Comparison of ENCODE assay signal across 8 cellular contexts in genomic region chr10:124742418-124743187, GRCh38. TPM values are rescaled to one million over a fixed set of nuclear protein-coding genes. Genes with fewer than 3 reads are reported as not detected.
DNase-seq lines count a peak whose midpoint lies in the region; ATAC-seq and TF ChIP-seq lines count a peak whose summit lies in the region.

No MANE protein-coding gene starts in this region.

- H3K27me3 ChIP-seq in CD8-positive, alpha-beta memory T cell (ENCODE audit: insufficient read depth, low read length, poor library complexity, severe bottlenecking): no peaks in the 10 kb centered on the region
- no peaks in the 10 kb centered on the region for H3K27me3 ChIP-seq in SK-N-SH (ENCODE audit: insufficient read depth)

- TF ChIP-seq EP300 in SK-N-SH (IDR thresholded peaks at IDR 0.05; ENCODE audit: borderline replicate concordance in 1 of 2, low read depth in 1 of 2, low read length in 1 of 2): no peak

- H3K27ac Mint-ChIP-seq in CD8-positive, alpha-beta memory T cell: peak overlapping the region; percentile 89 to 98 (median 96)
- peak overlapping the region; percentile 73 for H3K27ac Mint-ChIP-seq in endothelial cell (ENCODE audit: unreplicated experiment)
- peak overlapping the region; percentile 91 to 99 (median 98) for H3K27ac Mint-ChIP-seq in naive B cell

- TF ChIP-seq CTCF in HFF-Myc (IDR thresholded peaks at IDR 0.05; ENCODE audit: low read depth, low read length, missing control alignments): peak; percentile 35
- TF ChIP-seq CTCF in SK-N-SH (IDR thresholded peaks at IDR 0.05): peak; percentile 40
- TF ChIP-seq CTCF in endothelial cell (IDR thresholded peaks at IDR 0.05; ENCODE audit: unreplicated experiment): no peak

- H3K36me3 ChIP-seq in CD8-positive, alpha-beta memory T cell (ENCODE audit: insufficient read depth, low read length): no peaks in the 10 kb centered on the region
- peaks cover 5 to 6% of the 10 kb centered on the region in 2 experiments for H3K36me3 ChIP-seq in SK-N-SH (replicated peaks in 1 of 2; ENCODE audit: control insufficient read depth in 1 of 2, insufficient read depth in 2 of 2, low read length in 1 of 2)

- peaks cover 60 to 65% (median 65%) of the 10 kb centered on the region in 3 donors for H3K4me1 Mint-ChIP-seq in CD8-positive, alpha-beta memory T cell
- H3K4me1 Mint-ChIP-seq in endothelial cell (ENCODE audit: unreplicated experiment): peaks cover 52% of the 10 kb centered on the region
- H3K4me1 Mint-ChIP-seq in naive B cell: peaks cover 55 to 62% (median 58%) of the 10 kb centered on the region in 3 donors

- no peak for TF ChIP-seq RAD21 in SK-N-SH (IDR thresholded peaks at IDR 0.05; ENCODE audit: low read length)

- H3K4me3 ChIP-seq in CD8-positive, alpha-beta memory T cell (ENCODE audit: low read length): peak overlapping the region; percentile 74
- peak overlapping the region; percentile 79 for H3K4me3 ChIP-seq in HFF-Myc (replicated peaks; ENCODE audit: low read depth, low read length)
- H3K4me3 ChIP-seq in SK-N-SH (ENCODE audit: low read depth in 2 of 2, low read length in 1 of 2): peak overlapping the region; percentile 74 to 80

- peak overlapping the region; percentile 97 for H3K4me2 ChIP-seq in SK-N-SH

- H3F3A ChIP-seq in SK-N-SH (replicated peaks; ENCODE audit: insufficient read depth): peaks cover 21% of the 10 kb centered on the region

- peak overlapping the region; percentile 48 for H2AFZ ChIP-seq in SK-N-SH (ENCODE audit: low read depth)

- 11% methylated on average over 38 of the region's 42 CpGs for WGBS in SK-N-SH (ENCODE audit: low lambda C conversion rate)

- no peaks in the 10 kb centered on the region for H3K9me2 ChIP-seq in SK-N-SH

- peaks cover 16% of the 10 kb centered on the region; the same call in 1 of the 2 replicates for H4K20me1 ChIP-seq in SK-N-SH (ENCODE audit: insufficient read depth)

- peak overlapping the region; percentile 69; the same call in 1 of the 2 replicates for H3K9ac ChIP-seq in SK-N-SH

- ATAC-seq in naive B cell (ENCODE audit: low read depth in 2 of 2) (no peak), HG02938 (IDR thresholded peaks at IDR 0.05; ENCODE audit: unreplicated experiment) (no peak), HG03342 (IDR thresholded peaks at IDR 0.05; ENCODE audit: unreplicated experiment) (no peak)

- H3K79me2 ChIP-seq in SK-N-SH (ENCODE audit: insufficient read depth): peaks cover 34% of the 10 kb centered on the region; the same call in 1 of the 2 replicates

- H3K9me3 ChIP-seq in CD8-positive, alpha-beta memory T cell (ENCODE audit: low read length): no peaks in the 10 kb centered on the region
- no peaks in the 10 kb centered on the region for H3K9me3 ChIP-seq in SK-N-SH

- peaks cover 0 to 1% of the 10 kb centered on the region in 2 donors for H3K27me3 Mint-ChIP-seq in CD8-positive, alpha-beta memory T cell
- H3K27me3 Mint-ChIP-seq in endothelial cell (ENCODE audit: unreplicated experiment) (peaks cover 4% of the 10 kb centered on the region), naive B cell (no peaks in the 10 kb centered on the region)

- CTCF ChIA-PET in CD8-positive, alpha-beta memory T cell (lab: Charles Lee): interaction anchor here (0.6 to 17.4 kb wide), 27 partner anchors 9 to 281 kb away, joined by 3 to 397 read pairs (median 17); partner anchors contain the start of gene LHPP
- CTCF ChIA-PET in SK-N-SH (lab: Yijun Ruan, JAX): interaction anchor here (0.6 to 7.9 kb wide), 27 partner anchors 12 to 603 kb away, joined by 3 to 192 read pairs (median 10); no protein-coding TSS in a partner anchor

- H3K4me3 Mint-ChIP-seq in CD8-positive, alpha-beta memory T cell: peak overlapping the region; percentile 95 to 100 (median 98)
- H3K4me3 Mint-ChIP-seq in endothelial cell (ENCODE audit: unreplicated experiment): peak overlapping the region; percentile 95
- H3K4me3 Mint-ChIP-seq in naive B cell: peak overlapping the region; percentile 92 to 100 (median 98)

- POLR2A ChIA-PET in CD8-positive, alpha-beta memory T cell (lab: Charles Lee): interaction anchor here (0.9 to 3.6 kb wide), 7 partner anchors 24 to 115 kb away, joined by 3 to 33 read pairs (median 8); no protein-coding TSS in a partner anchor
- POLR2A ChIA-PET in SK-N-SH (lab: Yijun Ruan, JAX): interaction anchor here (0.7 kb wide), 1 partner anchor 34 kb away, joined by 3 read pairs; no protein-coding TSS in a partner anchor

- H3K4me1 ChIP-seq in CD8-positive, alpha-beta memory T cell (ENCODE audit: insufficient read depth, low read length): peaks cover 60% of the 10 kb centered on the region
- H3K4me1 ChIP-seq in SK-N-SH (ENCODE audit: control insufficient read depth in 1 of 2, insufficient read depth in 2 of 2, low read depth in 1 of 2, low read length in 1 of 2): peaks cover 12 to 40% of the 10 kb centered on the region in 2 experiments; a peak in 2 of 4 replicates

- H3K36me3 Mint-ChIP-seq in CD8-positive, alpha-beta memory T cell: peaks cover 0 to 13% (median 0%) of the 10 kb centered on the region in 3 donors
- H3K36me3 Mint-ChIP-seq in endothelial cell (ENCODE audit: low read depth, unreplicated experiment): peaks cover 6% of the 10 kb centered on the region
- peaks cover 0 to 4% of the 10 kb centered on the region in 2 donors for H3K36me3 Mint-ChIP-seq in naive B cell

- H3K9me3 Mint-ChIP-seq in CD8-positive, alpha-beta memory T cell: no peaks in the 10 kb centered on the region
- no peaks in the 10 kb centered on the region for H3K9me3 Mint-ChIP-seq in endothelial cell (ENCODE audit: unreplicated experiment)
- H3K9me3 Mint-ChIP-seq in naive B cell: no peaks in the 10 kb centered on the region

- H3K27ac ChIP-seq in CD8-positive, alpha-beta memory T cell (ENCODE audit: low read depth, low read length): peak overlapping the region; percentile 73
- peak overlapping the region in 1 of 2 experiments; percentile 76; a peak in 2 of 4 replicates for H3K27ac ChIP-seq in SK-N-SH (ENCODE audit: low read depth in 2 of 2, low read length in 1 of 2)

- DNase-seq in CD8-positive, alpha-beta memory T cell: no peak
- DNase-seq in HFF-Myc (ENCODE audit: extremely low read depth, low read depth) (no peak), SK-N-SH (peak; percentile 63), endothelial cell (ENCODE audit: low spot score) (peak; percentile 43), naive B cell (no peak)
- no peak for DNase-seq in central memory CD4-positive, alpha-beta T cell

TF ChIP-seq in SK-N-SH, 30 proteins besides CTCF, POLR2A, EP300 and RAD21:
- TF ChIP-seq SMC3 (IDR thresholded peaks at IDR 0.05; ENCODE audit: low read depth, low read length): no peak
- no peak for TF ChIP-seq TEAD4 (IDR thresholded peaks at IDR 0.05; ENCODE audit: borderline replicate concordance, insufficient read depth)
- TF ChIP-seq, protein P1, sequence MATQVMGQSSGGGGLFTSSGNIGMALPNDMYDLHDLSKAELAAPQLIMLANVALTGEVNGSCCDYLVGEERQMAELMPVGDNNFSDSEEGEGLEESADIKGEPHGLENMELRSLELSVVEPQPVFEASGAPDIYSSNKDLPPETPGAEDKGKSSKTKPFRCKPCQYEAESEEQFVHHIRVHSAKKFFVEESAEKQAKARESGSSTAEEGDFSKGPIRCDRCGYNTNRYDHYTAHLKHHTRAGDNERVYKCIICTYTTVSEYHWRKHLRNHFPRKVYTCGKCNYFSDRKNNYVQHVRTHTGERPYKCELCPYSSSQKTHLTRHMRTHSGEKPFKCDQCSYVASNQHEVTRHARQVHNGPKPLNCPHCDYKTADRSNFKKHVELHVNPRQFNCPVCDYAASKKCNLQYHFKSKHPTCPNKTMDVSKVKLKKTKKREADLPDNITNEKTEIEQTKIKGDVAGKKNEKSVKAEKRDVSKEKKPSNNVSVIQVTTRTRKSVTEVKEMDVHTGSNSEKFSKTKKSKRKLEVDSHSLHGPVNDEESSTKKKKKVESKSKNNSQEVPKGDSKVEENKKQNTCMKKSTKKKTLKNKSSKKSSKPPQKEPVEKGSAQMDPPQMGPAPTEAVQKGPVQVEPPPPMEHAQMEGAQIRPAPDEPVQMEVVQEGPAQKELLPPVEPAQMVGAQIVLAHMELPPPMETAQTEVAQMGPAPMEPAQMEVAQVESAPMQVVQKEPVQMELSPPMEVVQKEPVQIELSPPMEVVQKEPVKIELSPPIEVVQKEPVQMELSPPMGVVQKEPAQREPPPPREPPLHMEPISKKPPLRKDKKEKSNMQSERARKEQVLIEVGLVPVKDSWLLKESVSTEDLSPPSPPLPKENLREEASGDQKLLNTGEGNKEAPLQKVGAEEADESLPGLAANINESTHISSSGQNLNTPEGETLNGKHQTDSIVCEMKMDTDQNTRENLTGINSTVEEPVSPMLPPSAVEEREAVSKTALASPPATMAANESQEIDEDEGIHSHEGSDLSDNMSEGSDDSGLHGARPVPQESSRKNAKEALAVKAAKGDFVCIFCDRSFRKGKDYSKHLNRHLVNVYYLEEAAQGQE (IDR thresholded peaks at IDR 0.05; ENCODE audit: low read depth, low read length): no peak

RNA-seq across cellular contexts. Expression of gene FAM53B, which starts 1.6 kb away (rescaled TPM):
- total RNA-seq in CD8-positive, alpha-beta memory T cell: 10 to 100 TPM; 28.8 to 29.2 TPM
- polyA plus RNA-seq in CD8-positive, alpha-beta memory T cell: 41.6 TPM
- polyA plus RNA-seq in SK-N-SH (2012; rRNA removed) (5.2 and 5.6 TPM in 2 replicates), naive B cell (ENCODE audit: low read depth in 6 of 6) (100 to 1,000 TPM in 1 of 6 donors, 10 to 100 TPM in 5; 19.6 to 141 (median 31.5) TPM)
- polyA plus RNA-seq in SK-N-SH (2012; cell fraction: cytosol; rRNA removed): 2.2 and 3.6 TPM in 2 replicates
- polyA plus RNA-seq in SK-N-SH (2012; cell fraction: nucleus; rRNA removed): 11.3 and 11.7 TPM in 2 replicates
- total RNA-seq in endothelial cell (ENCODE audit: unreplicated experiment): 21.0 TPM

RNA-seq across cellular contexts. Expression of gene EEF1AKMT2, which starts 49.1 kb away (rescaled TPM):
- total RNA-seq in CD8-positive, alpha-beta memory T cell: 10 to 100 TPM; 18.2 to 18.6 TPM
- 21.1 TPM for polyA plus RNA-seq in CD8-positive, alpha-beta memory T cell
- polyA plus RNA-seq in SK-N-SH (2012; rRNA removed): 13.5 and 14.0 TPM in 2 replicates
- polyA plus RNA-seq in SK-N-SH (2012; cell fraction: cytosol; rRNA removed): 17.5 and 20.0 TPM in 2 replicates
- polyA plus RNA-seq in SK-N-SH (2012; cell fraction: nucleus; rRNA removed): 6.1 and 11.5 TPM in 2 replicates
- 12.5 TPM for total RNA-seq in endothelial cell (ENCODE audit: unreplicated experiment)
- polyA plus RNA-seq in naive B cell (ENCODE audit: low read depth in 6 of 6): 10 to 100 TPM; 16.1 to 40.6 (median 23.4) TPM

RNA-seq across cellular contexts. Expression of gene ABRAXAS2, which starts 59.0 kb away (rescaled TPM):
- total RNA-seq in CD8-positive, alpha-beta memory T cell: 10 to 100 TPM; 22.9 to 24.3 TPM
- polyA plus RNA-seq in CD8-positive, alpha-beta memory T cell: 11.1 TPM
- polyA plus RNA-seq in SK-N-SH (2012; rRNA removed) (5.2 and 6.5 TPM in 2 replicates), naive B cell (ENCODE audit: low read depth in 6 of 6) (10 to 100 TPM; 11.4 to 21.9 (median 19.3) TPM)
- 7.2 and 8.8 TPM in 2 replicates for polyA plus RNA-seq in SK-N-SH (2012; cell fraction: cytosol; rRNA removed)
- 3.9 and 6.8 TPM in 2 replicates for polyA plus RNA-seq in SK-N-SH (2012; cell fraction: nucleus; rRNA removed)
- total RNA-seq in endothelial cell (ENCODE audit: unreplicated experiment): 13.0 TPM

Comparison
In these comparisons a context has a peak if more than half of its experiments do, and no peak if none do; other contexts are left out.
1. DNase-seq: peak in SK-N-SH (single experiment) and endothelial cell (single experiment); none in CD8-positive, alpha-beta memory T cell (0 of 5), HFF-Myc (single experiment), naive B cell (single experiment) and central memory CD4-positive, alpha-beta T cell (single experiment).
2. Peak in every context shown above with its lines, with median percentiles within 50 percentile points of each other: H3K4me3 ChIP-seq, H3K27ac Mint-ChIP-seq and H3K4me3 Mint-ChIP-seq.